ENCODE assay signal across 12 cellular contexts in the genomic region with DNA sequence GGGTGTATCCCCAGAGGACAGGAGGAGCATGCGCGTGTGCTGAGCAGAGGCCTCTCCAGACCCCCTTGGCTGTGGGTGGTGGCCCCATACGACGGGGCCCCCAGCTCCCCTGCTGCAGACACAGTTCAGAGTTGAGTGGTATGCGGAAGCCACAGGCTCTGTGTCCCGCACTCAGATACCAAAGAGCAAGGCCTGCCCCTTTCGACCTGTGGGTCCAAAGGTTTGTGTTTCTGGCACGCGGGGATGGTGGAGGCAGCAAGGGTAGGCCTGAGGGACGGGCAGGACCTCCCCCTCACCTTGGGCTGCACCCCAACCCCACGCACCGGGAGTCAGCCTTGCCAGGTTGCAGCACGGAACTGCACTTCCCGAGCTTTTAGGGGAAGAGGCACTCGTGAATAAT. TPM values are rescaled to one million over a fixed set of nuclear protein-coding genes. Genes with fewer than 3 reads are reported as not detected.
A peak's percentile ranks its signal among the peaks of the same experiment; 100 is the strongest.
DNase-seq lines count a peak whose midpoint lies in the region; ATAC-seq and TF ChIP-seq lines count a peak whose summit lies in the region.
"Had no signal": no experiment of that assay in that cellular context is flagged by ENCODE, and none has a peak within 500 bp of the region (broad histone marks: within the 10 kb centered on the region; RNA-seq: fewer than 3 reads in every experiment).

Gene KCNAB2, plus strand, starts transcription at position 328 of the 400 bp plus-strand sequence. CDS start 5,649 bp downstream, outside the sequence.

- POLR2A ChIA-PET in activated CD4-positive, alpha-beta T cell treated with anti-CD3 and anti-CD28 coated beads for 36 hours (lab: Charles Lee): interaction anchor here (0.6 kb wide), 1 partner anchor 11 kb away, joined by 3 read pairs; no protein-coding TSS in a partner anchor
- POLR2A ChIA-PET in activated CD8-positive, alpha-beta T cell treated with anti-CD3 and anti-CD28 coated beads for 36 hours (lab: Charles Lee): interaction anchor here (0.7 to 6.3 kb wide), 3 partner anchors 15 to 151 kb away, joined by 4 to 24 read pairs (median 5); no protein-coding TSS in a partner anchor

- no peak within 1 kb of the TSS for H3K4me3 Mint-ChIP-seq in activated CD4-positive, alpha-beta T cell treated with anti-CD3 and anti-CD28 coated beads for 36 hours
- no peak within 1 kb of the TSS for H3K4me3 Mint-ChIP-seq in activated CD8-positive, alpha-beta T cell treated with anti-CD3 and anti-CD28 coated beads for 36 hours
- H3K4me3 Mint-ChIP-seq: activated naive CD4-positive, alpha-beta T cell treated with anti-CD3 and anti-CD28 coated beads, Interleukin-2, amount 50 U/mL, for 24 hours had no signal

- intact Hi-C loops in activated CD4-positive, alpha-beta T cell treated with anti-CD3 and anti-CD28 coated beads for 36 hours (cut with DNase I, micrococcal nuclease): no loop called here
- intact Hi-C loops in activated CD8-positive, alpha-beta T cell treated with anti-CD3 and anti-CD28 coated beads for 36 hours (cut with micrococcal nuclease): no loop called here
- intact Hi-C loops in right cardiac atrium (cut with DNase I): loop anchor here in 2 of 4 donors (10.0 kb wide), 2 partner anchors 199 to 289 kb away; partner anchors contain the start of gene HES3 (in 1 of the 2)
- intact Hi-C loops in spleen (cut with DNase I; ENCODE audit: low total_unique reads): no loop called here

- H3K4me3 ChIP-seq in right cardiac atrium (ENCODE audit: low read length): no peak within 1 kb of the TSS
- H3K4me3 ChIP-seq in spleen: no peak within 1 kb of the TSS
- H3K4me3 ChIP-seq: A549 had no signal

- TF ChIP-seq POLR2A in spleen (IDR thresholded peaks at IDR 0.05): no peak

- ATAC-seq in activated CD4-positive, alpha-beta T cell treated with anti-CD3 and anti-CD28 coated beads for 36 hours: no peak
- ATAC-seq in activated CD8-positive, alpha-beta T cell treated with anti-CD3 and anti-CD28 coated beads for 36 hours: no peak
- ATAC-seq in right cardiac atrium (no peak), HG03460 (IDR thresholded peaks at IDR 0.05; ENCODE audit: unreplicated experiment) (no peak)
- ATAC-seq: A549 had no signal

- no peak for DNase-seq in activated CD4-positive, alpha-beta T cell treated with anti-CD3 and anti-CD28 coated beads for 36 hours
- no peak for DNase-seq in activated CD4-positive, alpha-beta T cell treated with anti-CD3 and anti-CD28 coated beads for 1 hour
- DNase-seq in activated CD8-positive, alpha-beta T cell treated with anti-CD3 and anti-CD28 coated beads for 36 hours: no peak
- DNase-seq in right cardiac atrium (peak in 2 of 3 donors; percentile 28 to 32), spleen (no peak), SIG-M5 treated with dmso at 0.1 percent for 504 hours (lab: John Stamatoyannopoulos, UW; ENCODE audit: unreplicated experiment) (no peak), NCI-H2029 (lab: John Stamatoyannopoulos, UW) (no peak)
- DNase-seq: NCI-H2171; stimulated activated CD4-positive, alpha-beta T cell treated with anti-CD3 and anti-CD28 coated beads, Interleukin-4, amount 100 ng/mL, for 1 hour had no signal

- H3K9me3 ChIP-seq in right cardiac atrium (ENCODE audit: control insufficient read depth, low read length): no peaks in the 10 kb centered on the region
- H3K9me3 ChIP-seq in spleen: no peaks in the 10 kb centered on the region
- H3K9me3 ChIP-seq: A549 had no signal

- CTCF ChIA-PET in activated CD4-positive, alpha-beta T cell treated with anti-CD3 and anti-CD28 coated beads for 36 hours (lab: Charles Lee): interaction anchor here (0.6 to 1.0 kb wide), 2 partner anchors 9 to 161 kb away, joined by 3 to 4 read pairs; partner anchors contain the start of gene RNF207
- CTCF ChIA-PET in activated CD8-positive, alpha-beta T cell treated with anti-CD3 and anti-CD28 coated beads for 36 hours (lab: Charles Lee): interaction anchor here (2.9 kb wide), 1 partner anchor 11 kb away, joined by 10 read pairs; no protein-coding TSS in a partner anchor

- H3K4me1 ChIP-seq in right cardiac atrium (ENCODE audit: control insufficient read depth, insufficient read depth, low read length) (no peaks in the 10 kb centered on the region), spleen (peaks cover 0 to 10% (median 0%) of the 10 kb centered on the region in 6 donors)
- H3K4me1 ChIP-seq: A549 had no signal

- no peak for TF ChIP-seq CTCF in activated CD8-positive, alpha-beta T cell treated with anti-CD3 and anti-CD28 coated beads for 36 hours (IDR thresholded peaks at IDR 0.05)
- no peak for TF ChIP-seq CTCF in spleen (IDR thresholded peaks at IDR 0.05 in 8 of 11, conservative IDR thresholded peaks at IDR 0.05 in 3 of 11)

- H3K27ac ChIP-seq in right cardiac atrium (ENCODE audit: low read length) (no peak within 1 kb of the TSS), spleen (no peak within 1 kb of the TSS)
- H3K27ac ChIP-seq: A549 had no signal

- WGBS in right cardiac atrium: 69% methylated on average over 15 of the region's 15 CpGs
- WGBS in spleen, 5 donors: 78 to 91% (median 85%) methylated on average over 11 to 15 of the region's 15 CpGs

- peaks cover 47% of the 10 kb centered on the region for H3K36me3 Mint-ChIP-seq in activated CD4-positive, alpha-beta T cell treated with anti-CD3 and anti-CD28 coated beads for 36 hours (ENCODE audit: low read depth)
- peaks cover 51% of the 10 kb centered on the region for H3K36me3 Mint-ChIP-seq in activated CD8-positive, alpha-beta T cell treated with anti-CD3 and anti-CD28 coated beads for 36 hours (ENCODE audit: low read depth)

- peaks cover 2% of the 10 kb centered on the region for H3K4me1 Mint-ChIP-seq in activated CD4-positive, alpha-beta T cell treated with anti-CD3 and anti-CD28 coated beads for 36 hours
- peaks cover 21% of the 10 kb centered on the region for H3K4me1 Mint-ChIP-seq in activated CD8-positive, alpha-beta T cell treated with anti-CD3 and anti-CD28 coated beads for 36 hours (ENCODE audit: low read depth)

- no peak within 1 kb of the TSS for H3K27ac Mint-ChIP-seq in activated CD4-positive, alpha-beta T cell treated with anti-CD3 and anti-CD28 coated beads for 36 hours
- H3K27ac Mint-ChIP-seq in activated CD8-positive, alpha-beta T cell treated with anti-CD3 and anti-CD28 coated beads for 36 hours: peak within 1 kb of the TSS; percentile 6
- H3K27ac Mint-ChIP-seq: activated naive CD4-positive, alpha-beta T cell treated with anti-CD3 and anti-CD28 coated beads, Interleukin-2, amount 50 U/mL, for 24 hours had no signal

- no peaks in the 10 kb centered on the region for H3K27me3 ChIP-seq in right cardiac atrium (ENCODE audit: control insufficient read depth, insufficient read depth)
- H3K27me3 ChIP-seq in spleen (replicated peaks in 1 of 7): no peaks in the 10 kb centered on the region

- H3K9me3 Mint-ChIP-seq in activated CD4-positive, alpha-beta T cell treated with anti-CD3 and anti-CD28 coated beads for 36 hours (ENCODE audit: low read depth): no peaks in the 10 kb centered on the region
- no peaks in the 10 kb centered on the region for H3K9me3 Mint-ChIP-seq in activated CD8-positive, alpha-beta T cell treated with anti-CD3 and anti-CD28 coated beads for 36 hours
- H3K9me3 Mint-ChIP-seq: activated naive CD4-positive, alpha-beta T cell treated with anti-CD3 and anti-CD28 coated beads, Interleukin-2, amount 50 U/mL, for 24 hours had no signal

- peaks cover 0 to 100% (median 32%) of the 10 kb centered on the region in 6 donors for H3K36me3 ChIP-seq in spleen

- H3K27me3 Mint-ChIP-seq in activated CD4-positive, alpha-beta T cell treated with anti-CD3 and anti-CD28 coated beads for 36 hours: no peaks in the 10 kb centered on the region
- no peaks in the 10 kb centered on the region for H3K27me3 Mint-ChIP-seq in activated CD8-positive, alpha-beta T cell treated with anti-CD3 and anti-CD28 coated beads for 36 hours
- H3K27me3 Mint-ChIP-seq: activated naive CD4-positive, alpha-beta T cell treated with anti-CD3 and anti-CD28 coated beads, Interleukin-2, amount 50 U/mL, for 24 hours had no signal

RNA-seq across cellular contexts. Expression of gene KCNAB2, which starts in this region (rescaled TPM):
- 100 to 1,000 TPM; 231 to 258 TPM for total RNA-seq in activated CD4-positive, alpha-beta T cell treated with anti-CD3 and anti-CD28 coated beads for 36 hours
- 100 to 1,000 TPM; 290 to 299 TPM for total RNA-seq in activated CD8-positive, alpha-beta T cell treated with anti-CD3 and anti-CD28 coated beads for 36 hours
- total RNA-seq in right cardiac atrium (10 to 100 TPM; 15.4 to 25.6 (median 19.0) TPM), spleen (100 to 1,000 TPM in 4 of 7 donors, 10 to 100 TPM in 3; 80.3 to 135 (median 109) TPM)
- polyA plus RNA-seq in right cardiac atrium (12.6 TPM), spleen (10 to 100 TPM; 23.2 to 51.5 (median 23.9) TPM)

Comparison
In these comparisons a context has a peak if more than half of its experiments do, and no peak if none do; other contexts are left out.
1. DNase-seq: peak in right cardiac atrium (2 of 3); none in activated CD4-positive, alpha-beta T cell treated with anti-CD3 and anti-CD28 coated beads for 36 hours (single experiment), activated CD4-positive, alpha-beta T cell treated with anti-CD3 and anti-CD28 coated beads for 1 hour (single experiment), activated CD8-positive, alpha-beta T cell treated with anti-CD3 and anti-CD28 coated beads for 36 hours (single experiment), spleen (single experiment), SIG-M5 treated with dmso at 0.1 percent for 504 hours (single experiment) and NCI-H2029 (single experiment).